23 cellular contexts compared by ENCODE assay signal in genomic region chr12:113528606-113529005, GRCh38. TPM values are rescaled to one million over a fixed set of nuclear protein-coding genes. Genes with fewer than 3 reads are reported as not detected.
"Had no signal": no experiment of that assay in that cellular context is flagged by ENCODE, and none has a peak within 500 bp of the region (broad histone marks: within the 10 kb centered on the region; RNA-seq: fewer than 3 reads in every experiment).

No MANE protein-coding gene starts in this region.

- ATAC-seq: heart left ventricle; naive thymus-derived CD4-positive, alpha-beta T cell had no signal

- H3K4me1 ChIP-seq: heart left ventricle, right atrium auricular region, sigmoid colon had no signal

- H3K4me3 ChIP-seq: coronary artery, heart left ventricle, ovary, right atrium auricular region, sigmoid colon, skin epidermis had no signal

- H3K27me3 ChIP-seq: ovary, right atrium auricular region had no signal

- H3K36me3 ChIP-seq: heart left ventricle, ovary, right atrium auricular region, sigmoid colon had no signal

- H3K9me3 ChIP-seq: heart left ventricle, ovary, right atrium auricular region, sigmoid colon had no signal

- H3K27ac ChIP-seq: coronary artery, heart left ventricle, ovary, right atrium auricular region, sigmoid colon, skin epidermis had no signal

- DNase-seq: effector CD4-positive, alpha-beta T cell; foreskin melanocyte; heart left ventricle; hippocampal formation; kidney glomerular epithelial cell; naive thymus-derived CD4-positive, alpha-beta T cell; nephron progenitor cell; ovary; sigmoid colon; stimulated activated naive CD4-positive, alpha-beta T cell treated with Interleukin-2 at 50 U/mL for 16 hours; trophoblast cell had no signal

RNA-seq across cellular contexts. Expression of gene LHX5, which starts 56.9 kb away (rescaled TPM):
- total RNA-seq: dermis microvascular lymphatic vessel endothelial cell; glomerular endothelial cell; heart left ventricle; liver; lung microvascular endothelial cell; mesenteric fat pad; mononuclear cell; naive thymus-derived CD4-positive, alpha-beta T cell; ovary; posterior vena cava; right atrium auricular region; sigmoid colon; urinary bladder had no signal
- polyA plus RNA-seq: esophagus; heart left ventricle; liver; naive thymus-derived CD4-positive, alpha-beta T cell; ovary; sigmoid colon; urinary bladder had no signal
